Comparison of ENCODE assay signal across 29 cellular contexts in the genomic region with DNA sequence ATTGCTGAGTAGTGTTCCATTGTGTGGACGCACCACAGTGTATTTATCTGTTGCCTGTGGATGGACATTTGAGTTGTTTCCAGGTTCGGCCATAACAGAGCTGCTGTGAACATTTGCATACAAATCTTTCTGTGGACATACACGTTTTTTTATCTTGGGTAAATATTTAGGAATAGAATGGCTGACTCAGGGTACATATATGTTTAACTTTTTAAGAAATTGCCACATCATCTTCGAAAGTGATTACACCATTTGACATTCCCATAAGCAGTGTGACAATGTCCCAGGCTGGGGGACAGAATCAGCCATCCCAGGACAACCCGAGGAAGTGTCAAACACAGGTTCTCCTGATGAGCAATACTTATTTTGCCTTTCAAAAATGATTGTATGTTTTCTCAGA.
DNase-seq lines count a peak whose midpoint lies in the region; ATAC-seq, FAIRE-seq and TF ChIP-seq lines count a peak whose summit lies in the region.
"Had no signal": no experiment of that assay in that cellular context is flagged by ENCODE, and none has a peak within 500 bp of the region (broad histone marks: within the 10 kb centered on the region; RNA-seq: fewer than 3 reads in every experiment).

No MANE protein-coding gene starts in this region.

- no peak overlapping the region for H4K8ac ChIP-seq in mesendoderm (ENCODE audit: low read depth, low read length)

- DNase-seq in HuH-7.5 (ENCODE audit: low spot score) (peak; percentile 49), K562 (ENCODE audit: extremely low read depth in 1 of 4, low spot score in 3 of 4) (no peak), kidney (peak; percentile 0), foreskin keratinocyte (no peak), mesendoderm (no peak)
- DNase-seq in effector CD4-positive, alpha-beta T cell = no peak
- DNase-seq in activated CD4-positive, alpha-beta memory T cell treated with anti-CD3 and anti-CD28 coated beads for 36 hours = no peak
- DNase-seq: C1 segment of cervical spinal cord; CD8-positive, alpha-beta T cell; DMS 273 treated with DMSO at 0.1 percent for 48 hours; DMS79; EL; GDM1; GOT3; KG1; MM.1S; NCI-H1048; NCI-H1417 treated with DMSO at 0.1 percent for 48 hours; NCI-H1694 treated with DMSO at 0.1 percent for 48 hours; NCI-H2081; NCI-H2227 treated with DMSO at 0.1 percent for 48 hours; NCI-H510A; NCI-H69; Peyer's patch; SHP77 treated with DMSO at 0.1 percent for 48 hours had no signal

- no peak overlapping the region for H3K27ac Mint-ChIP-seq in activated CD4-positive, alpha-beta memory T cell treated with anti-CD3 and anti-CD28 coated beads for 36 hours
- H3K27ac Mint-ChIP-seq: CD8-positive, alpha-beta T cell had no signal

- H2AK5ac ChIP-seq in mesendoderm (ENCODE audit: low read length) = no peak overlapping the region

- no peak overlapping the region for H2BK5ac ChIP-seq in mesendoderm (ENCODE audit: low read length)

- FAIRE-seq in K562 (lab: Jason Lieb, UNC) (no peak), kidney (lab: Jason Lieb, UNC) (no peak)
- FAIRE-seq: GM12878 had no signal

- 1% methylated on average over 5 of the region's 5 CpGs for WGBS in K562 (ENCODE audit: insufficient coverage, low coverage, missing lambda C conversion rate)
- no CpG with 5 or more reads among the region's 5 CpGs for WGBS in mesendoderm (ENCODE audit: extremely low coverage, insufficient coverage, low lambda C conversion rate)

- no peaks in the 10 kb centered on the region for H4K20me1 ChIP-seq in K562 (replicated peaks; ENCODE audit: control insufficient read depth, insufficient read depth, low read length)

- no peak overlapping the region for H3K4me3 ChIP-seq in K562
- H3K4me3 ChIP-seq in kidney (ENCODE audit: low read length in 2 of 2) = no peak overlapping the region
- no peak overlapping the region for H3K4me3 ChIP-seq in mesendoderm (ENCODE audit: low read length)
- H3K4me3 ChIP-seq: GM12878, Peyer's patch had no signal

- no peak overlapping the region for H3K18ac ChIP-seq in mesendoderm (ENCODE audit: low read length)

- in situ Hi-C loops in K562 (cut with MboI) = no loop called here

- H3K4me3 Mint-ChIP-seq in activated CD4-positive, alpha-beta memory T cell treated with anti-CD3 and anti-CD28 coated beads for 36 hours = no peak overlapping the region
- H3K4me3 Mint-ChIP-seq: CD8-positive, alpha-beta T cell had no signal

- intact Hi-C loops in K562 (cut with micrococcal nuclease) (no loop called here), kidney (cut with DNase I) (no loop called here)
- intact Hi-C loops in activated CD4-positive, alpha-beta memory T cell treated with anti-CD3 and anti-CD28 coated beads for 36 hours (cut with micrococcal nuclease) = no loop called here

- H4K5ac ChIP-seq in mesendoderm (ENCODE audit: low read length) = no peak overlapping the region

- no peaks in the 10 kb centered on the region for H3K9me3 ChIP-seq in K562 (replicated peaks; ENCODE audit: control insufficient read depth, insufficient read depth, low read depth, low read length)
- H3K9me3 ChIP-seq in kidney (ENCODE audit: control insufficient read depth in 1 of 2, low read length in 2 of 2) = no peaks in the 10 kb centered on the region
- H3K9me3 ChIP-seq: Peyer's patch had no signal

- H3K56ac ChIP-seq in mesendoderm (ENCODE audit: low read length) = no peak overlapping the region

- no peak overlapping the region for H2AFZ ChIP-seq in K562 (ENCODE audit: low read depth, low read length)

- no TSS peak for BruUV-seq in K562 (replicated peaks; lab: Mats Ljungman, UMichigan)

- TF ChIP-seq EP300 in K562 (IDR thresholded peaks at IDR 0.05; ENCODE audit: low read length) = no peak

- H3K9me3 Mint-ChIP-seq in activated CD4-positive, alpha-beta memory T cell treated with anti-CD3 and anti-CD28 coated beads for 36 hours = no peaks in the 10 kb centered on the region
- H3K9me3 Mint-ChIP-seq: CD8-positive, alpha-beta T cell had no signal

- TF ChIP-seq RAD21 in K562 (CRISPR knock-in tag; conservative IDR thresholded peaks at IDR 0.05 in 1 of 2, IDR thresholded peaks at IDR 0.05 in 1 of 2) = no peak

- POLR2A ChIA-PET in K562 (lab: Yijun Ruan, JAX) = no interaction called here
- POLR2A ChIA-PET in activated CD4-positive, alpha-beta memory T cell treated with anti-CD3 and anti-CD28 coated beads for 36 hours (lab: Charles Lee) = no interaction called here

- no peaks in the 10 kb centered on the region for H3K4me1 Mint-ChIP-seq in activated CD4-positive, alpha-beta memory T cell treated with anti-CD3 and anti-CD28 coated beads for 36 hours (ENCODE audit: low read depth)

- H3K23ac ChIP-seq in mesendoderm (ENCODE audit: low read length) = no peak overlapping the region

- H2BK15ac ChIP-seq in mesendoderm (replicated peaks; ENCODE audit: low read depth) = no peak overlapping the region

- no peaks in the 10 kb centered on the region for H3K79me1 ChIP-seq in mesendoderm (ENCODE audit: low read length)

- ATAC-seq in K562 (no peak), foreskin keratinocyte (no peak)
- ATAC-seq: CD8-positive, alpha-beta T cell; GM12878; HCT116 had no signal

- H3K36me3 ChIP-seq in K562 (ENCODE audit: control insufficient read depth, insufficient read depth, low read length) = no peaks in the 10 kb centered on the region
- no peaks in the 10 kb centered on the region for H3K36me3 ChIP-seq in kidney (ENCODE audit: control insufficient read depth in 1 of 2, insufficient read depth in 2 of 2, low read length in 2 of 2)
- no peaks in the 10 kb centered on the region for H3K36me3 ChIP-seq in mesendoderm (ENCODE audit: control insufficient read depth, insufficient read depth, low read length)
- H3K36me3 ChIP-seq: Peyer's patch had no signal

- no peak overlapping the region for H2BK120ac ChIP-seq in mesendoderm (ENCODE audit: low read depth, low read length)

- H3K27me3 ChIP-seq in K562 (ENCODE audit: control insufficient read depth in 2 of 2, insufficient read depth in 2 of 2, low read length in 2 of 2) (peaks cover under 1 to 7% of the 10 kb centered on the region in 2 experiments; a peak in 4 of 5 replicates), foreskin keratinocyte (no peaks in the 10 kb centered on the region), mesendoderm (ENCODE audit: insufficient read depth, low read length, poor library complexity) (no peaks in the 10 kb centered on the region)
- H3K27me3 ChIP-seq: Peyer's patch had no signal

- no peak for TF ChIP-seq POLR2A in K562 (conservative IDR thresholded peaks at IDR 0.05)

- TF ChIP-seq CTCF in C4-2B (conservative IDR thresholded peaks at IDR 0.05) = no peak
- no peak for TF ChIP-seq CTCF in K562 (IDR thresholded peaks at IDR 0.05 in 2 of 3, conservative IDR thresholded peaks at IDR 0.05 in 1 of 3; ENCODE audit: insufficient read depth in 2 of 3, low read depth in 1 of 3, low read length in 3 of 3)
- TF ChIP-seq CTCF in kidney (IDR thresholded peaks at IDR 0.05; ENCODE audit: borderline replicate concordance, extremely low read depth, insufficient read depth) = no peak
- TF ChIP-seq CTCF in foreskin keratinocyte (conservative IDR thresholded peaks at IDR 0.05) = no peak

- H3K4ac ChIP-seq in mesendoderm (ENCODE audit: low read depth, low read length) = no peak overlapping the region

- H3K79me2 ChIP-seq in K562 (ENCODE audit: control insufficient read depth, insufficient read depth, low read length) (no peaks in the 10 kb centered on the region), mesendoderm (ENCODE audit: control insufficient read depth, insufficient read depth, low read length) (no peaks in the 10 kb centered on the region)

- H3K27me3 Mint-ChIP-seq in activated CD4-positive, alpha-beta memory T cell treated with anti-CD3 and anti-CD28 coated beads for 36 hours = no peaks in the 10 kb centered on the region

- H3K4me2 ChIP-seq in K562 (ENCODE audit: insufficient read depth, low read length) (no peak overlapping the region), mesendoderm (ENCODE audit: low read length) (no peak overlapping the region)

- peak overlapping the region; percentile 54 for H3K27ac ChIP-seq in C4-2B
- no peak overlapping the region for H3K27ac ChIP-seq in K562 (ENCODE audit: extremely low read depth, low read depth, low read length)
- no peak overlapping the region for H3K27ac ChIP-seq in kidney (ENCODE audit: low read depth in 2 of 2, low read length in 2 of 2)
- H3K27ac ChIP-seq in foreskin keratinocyte = no peak overlapping the region
- H3K27ac ChIP-seq in mesendoderm (ENCODE audit: low read depth, low read length) = no peak overlapping the region
- H3K27ac ChIP-seq: HL-60, Peyer's patch had no signal

- no peaks in the 10 kb centered on the region for H3K9me1 ChIP-seq in K562 (ENCODE audit: control insufficient read depth, insufficient read depth, low read length)

- H3K36me3 Mint-ChIP-seq in activated CD4-positive, alpha-beta memory T cell treated with anti-CD3 and anti-CD28 coated beads for 36 hours = no peaks in the 10 kb centered on the region
- H3K36me3 Mint-ChIP-seq: CD8-positive, alpha-beta T cell had no signal

- CTCF ChIA-PET in K562 (lab: Yijun Ruan, JAX; ENCODE audit: low intra/inter-chr PET ratio) = interaction anchor here (0.6 kb wide), 1 partner anchor 17 kb away, joined by 3 read pairs; no protein-coding TSS in a partner anchor
- CTCF ChIA-PET in activated CD4-positive, alpha-beta memory T cell treated with anti-CD3 and anti-CD28 coated beads for 36 hours (lab: Charles Lee) = no interaction called here

- H3K4me1 ChIP-seq in K562 (replicated peaks in 1 of 2; ENCODE audit: control insufficient read depth in 2 of 2, insufficient read depth in 2 of 2, low read length in 2 of 2) = no peaks in the 10 kb centered on the region
- H3K4me1 ChIP-seq in kidney (ENCODE audit: control insufficient read depth in 1 of 2, insufficient read depth in 1 of 2, low read depth in 1 of 2, low read length in 2 of 2) = no peaks in the 10 kb centered on the region
- no peaks in the 10 kb centered on the region for H3K4me1 ChIP-seq in foreskin keratinocyte
- no peaks in the 10 kb centered on the region for H3K4me1 ChIP-seq in mesendoderm (ENCODE audit: control insufficient read depth, low read depth, low read length)
- H3K4me1 ChIP-seq: Peyer's patch had no signal

- no peak overlapping the region for H3K9ac ChIP-seq in K562 (ENCODE audit: insufficient read depth in 1 of 2, low read depth in 2 of 2, low read length in 2 of 2)
- no peak overlapping the region for H3K9ac ChIP-seq in kidney (ENCODE audit: low read length in 2 of 2)
- H3K9ac ChIP-seq in mesendoderm (ENCODE audit: low read length) = no peak overlapping the region

TF ChIP-seq in K562, 482 proteins besides CTCF, POLR2A, EP300 and RAD21 (continues in another document):
- TF ChIP-seq, protein P1, sequence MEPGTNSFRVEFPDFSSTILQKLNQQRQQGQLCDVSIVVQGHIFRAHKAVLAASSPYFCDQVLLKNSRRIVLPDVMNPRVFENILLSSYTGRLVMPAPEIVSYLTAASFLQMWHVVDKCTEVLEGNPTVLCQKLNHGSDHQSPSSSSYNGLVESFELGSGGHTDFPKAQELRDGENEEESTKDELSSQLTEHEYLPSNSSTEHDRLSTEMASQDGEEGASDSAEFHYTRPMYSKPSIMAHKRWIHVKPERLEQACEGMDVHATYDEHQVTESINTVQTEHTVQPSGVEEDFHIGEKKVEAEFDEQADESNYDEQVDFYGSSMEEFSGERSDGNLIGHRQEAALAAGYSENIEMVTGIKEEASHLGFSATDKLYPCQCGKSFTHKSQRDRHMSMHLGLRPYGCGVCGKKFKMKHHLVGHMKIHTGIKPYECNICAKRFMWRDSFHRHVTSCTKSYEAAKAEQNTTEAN (CRISPR knock-in tag; IDR thresholded peaks at IDR 0.05) = no peak

Comparison
In these comparisons a context has a peak if more than half of its experiments do, and no peak if none do; other contexts are left out.
1. DNase-seq: peak in HuH-7.5 (single experiment) and kidney (single experiment); none in K562 (0 of 4), foreskin keratinocyte (0 of 2), mesendoderm (single experiment), effector CD4-positive, alpha-beta T cell (single experiment) and activated CD4-positive, alpha-beta memory T cell treated with anti-CD3 and anti-CD28 coated beads for 36 hours (single experiment).